23 cellular contexts compared by ENCODE assay signal in the genomic region with DNA sequence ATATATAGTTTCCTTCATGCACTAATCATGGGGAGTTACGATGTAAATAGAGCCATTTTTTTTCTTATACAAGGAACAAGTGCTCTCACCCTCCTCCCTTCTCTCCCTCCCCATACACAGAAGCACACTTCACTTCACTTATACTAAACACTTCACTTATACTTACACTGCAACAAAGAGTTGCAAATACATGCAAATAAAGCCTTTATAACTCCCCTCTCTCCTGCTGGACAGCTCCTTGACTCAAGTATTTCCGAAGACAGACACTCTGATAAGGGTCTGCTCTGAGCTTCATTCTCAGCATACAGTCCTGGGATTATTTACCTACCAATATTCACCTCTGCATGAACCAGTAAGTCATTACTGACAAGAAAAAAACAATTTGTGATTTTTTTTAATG. TPM values are rescaled to one million over a fixed set of nuclear protein-coding genes. Genes with fewer than 3 reads are reported as not detected.
A peak's percentile ranks its signal among the peaks of the same experiment; 100 is the strongest.
DNase-seq lines count a peak whose midpoint lies in the region; ATAC-seq and TF ChIP-seq lines count a peak whose summit lies in the region.
"Had no signal": no experiment of that assay in that cellular context is flagged by ENCODE, and none has a peak within 500 bp of the region (broad histone marks: within the 10 kb centered on the region; RNA-seq: fewer than 3 reads in every experiment).

No MANE protein-coding gene starts in this region.

- H3K36me3 ChIP-seq in H7 (replicated peaks; ENCODE audit: control insufficient read depth, insufficient read depth, low read length) (no peaks in the 10 kb centered on the region), mesenchymal stem cell (ENCODE audit: control insufficient read depth in 1 of 2, insufficient read depth in 2 of 2, low read depth in 1 of 2, low read length in 2 of 2) (no peaks in the 10 kb centered on the region), psoas muscle (ENCODE audit: insufficient read depth in 1 of 2, low read depth in 1 of 2) (no peaks in the 10 kb centered on the region)
- H3K36me3 ChIP-seq: spleen had no signal

- ATAC-seq in GM19023 (IDR thresholded peaks at IDR 0.05; ENCODE audit: unreplicated experiment) (no peak), psoas muscle (no peak)
- ATAC-seq: naive thymus-derived CD4-positive, alpha-beta T cell had no signal

- H3K9ac ChIP-seq in mesenchymal stem cell (ENCODE audit: low read length), result no peak overlapping the region

- DNase-seq in H7 (peak; percentile 7), NCI-H2029 (lab: John Stamatoyannopoulos, UW) (peak; percentile 16), amniotic epithelial cell (ENCODE audit: low read depth) (peak; percentile 13), mesenchymal stem cell (peak; percentile 1), NCI-H1092 treated with DMSO at 0.1 percent for 48 hours (lab: John Stamatoyannopoulos, UW) (no peak), psoas muscle (no peak)
- DNase-seq: activated CD4-positive, alpha-beta T cell treated with anti-CD3 and anti-CD28 coated beads for 48 hours; activated gamma-delta T cell treated with Interleukin-2 at 50 U/mL for 16 hours; activated T-cell treated with anti-CD3 and anti-CD28 coated beads, Interleukin-2, amount 50 U/mL, for 1 hour; C1 segment of cervical spinal cord; Caco-2; islet precursor cell; midbrain; naive thymus-derived CD4-positive, alpha-beta T cell; NCI-H2081; OCI-M1; retina; spleen; stimulated activated CD4-positive, alpha-beta T cell treated with anti-CD3 and anti-CD28 coated beads, Interleukin-4, amount 100 ng/mL, for 1 hour had no signal

- no peaks in the 10 kb centered on the region for H3K79me1 ChIP-seq in mesenchymal stem cell (replicated peaks; ENCODE audit: low read length, poor library complexity, severe bottlenecking)

- H3K27me3 ChIP-seq in H7 (ENCODE audit: control insufficient read depth, insufficient read depth, low read length), result no peaks in the 10 kb centered on the region
- H3K27me3 ChIP-seq in mesenchymal stem cell (ENCODE audit: control insufficient read depth in 1 of 2, insufficient read depth in 1 of 2, low read length in 2 of 2), result peaks cover 8 to 9% of the 10 kb centered on the region in 2 experiments
- peaks cover 0 to 2% (median 0%) of the 10 kb centered on the region in 3 donors for H3K27me3 ChIP-seq in psoas muscle (ENCODE audit: insufficient read depth in 3 of 3, low read length in 2 of 3)
- H3K27me3 ChIP-seq: spleen had no signal

- no peak for TF ChIP-seq CTCF in psoas muscle (IDR thresholded peaks at IDR 0.05)

- H2BK15ac ChIP-seq in mesenchymal stem cell (ENCODE audit: low read depth, poor library complexity, severe bottlenecking), result no peak overlapping the region

- H3K27ac ChIP-seq in mesenchymal stem cell (ENCODE audit: low read length, poor library complexity, severe bottlenecking) (no peak overlapping the region), psoas muscle (no peak overlapping the region)
- H3K27ac ChIP-seq: spleen, VCaP had no signal

- H3K9me3 ChIP-seq in mesenchymal stem cell (ENCODE audit: control insufficient read depth, low read length) (no peaks in the 10 kb centered on the region), psoas muscle (no peaks in the 10 kb centered on the region)
- H3K9me3 ChIP-seq: Caco-2, spleen had no signal

- H3K4ac ChIP-seq in mesenchymal stem cell (ENCODE audit: low read depth in 1 of 2, low read length in 2 of 2), result no peak overlapping the region

- H4K8ac ChIP-seq in mesenchymal stem cell (ENCODE audit: low read length), result no peak overlapping the region

- no peak overlapping the region for H3K14ac ChIP-seq in mesenchymal stem cell (ENCODE audit: low read length in 2 of 2)

- no peak overlapping the region for H2BK5ac ChIP-seq in mesenchymal stem cell (ENCODE audit: low read depth, low read length, poor library complexity, severe bottlenecking)

- no peak overlapping the region for H3K4me2 ChIP-seq in mesenchymal stem cell (ENCODE audit: low read length, poor library complexity, severe bottlenecking)

- no peak overlapping the region for H2AK5ac ChIP-seq in mesenchymal stem cell (ENCODE audit: low read length, severe bottlenecking)

- H2BK120ac ChIP-seq in mesenchymal stem cell (ENCODE audit: low read depth, low read length), result no peak overlapping the region

- no peak overlapping the region for H4K91ac ChIP-seq in mesenchymal stem cell (ENCODE audit: low read length)

- no peak overlapping the region for H2AFZ ChIP-seq in mesenchymal stem cell (ENCODE audit: low read depth, low read length)

- no peak overlapping the region for H3K18ac ChIP-seq in mesenchymal stem cell (ENCODE audit: low read depth in 1 of 2, low read length in 2 of 2)

- H3K4me1 ChIP-seq in mesenchymal stem cell (ENCODE audit: control insufficient read depth, insufficient read depth, low read depth, low read length), result no peaks in the 10 kb centered on the region
- H3K4me1 ChIP-seq in psoas muscle, result no peaks in the 10 kb centered on the region
- H3K4me1 ChIP-seq: Caco-2, spleen had no signal

- intact Hi-C loops in psoas muscle (cut with DNase I), result no loop called here

- no peak overlapping the region for H3K23ac ChIP-seq in mesenchymal stem cell (ENCODE audit: low read length in 2 of 2)

- H2BK12ac ChIP-seq in mesenchymal stem cell (ENCODE audit: low read length in 2 of 2), result no peak overlapping the region

- 79% methylated on average over 2 of the region's 2 CpGs for WGBS in mesenchymal stem cell
- WGBS in psoas muscle, 3 donors, result 58 to 60% (median 59%) methylated on average over 2 of the region's 2 CpGs

- no peak overlapping the region for H3K4me3 ChIP-seq in H7 (ENCODE audit: insufficient read depth, low read depth, low read length)
- no peak overlapping the region for H3K4me3 ChIP-seq in mesenchymal stem cell (ENCODE audit: insufficient read depth in 1 of 2, low read depth in 1 of 2, low read length in 2 of 2)
- H3K4me3 ChIP-seq in psoas muscle, result no peak overlapping the region
- H3K4me3 ChIP-seq: spleen had no signal

RNA-seq across cellular contexts. Expression of a gene that starts 35.6 kb away (rescaled TPM):
- total RNA-seq in H7 (2014; rRNA removed; shearing (Covaris generic)), result 0.37 and 1.5 TPM in 2 replicates
- 0.48 TPM for polyA plus RNA-seq in mesenchymal stem cell (2013, experiment 1 of 2)
- 0.45 TPM for polyA plus RNA-seq in mesenchymal stem cell (2013, experiment 2 of 2)
- total RNA-seq in psoas muscle, result 10 to 100 TPM in 3 of 4 donors, 1 to 10 TPM in 1; 7.6 to 14.5 (median 10.8) TPM
- 1 to 10 TPM; 2.7 to 6.6 (median 3.4) TPM for polyA plus RNA-seq in psoas muscle
- total RNA-seq: activated CD8-positive, alpha-beta memory T cell treated with anti-CD3 and anti-CD28 coated beads for 36 hours; Caco-2 had no signal
- polyA plus RNA-seq: fibroblast of lung; naive thymus-derived CD4-positive, alpha-beta T cell had no signal

Comparison
In these comparisons a context has a peak if more than half of its experiments do, and no peak if none do; other contexts are left out.
1. DNase-seq: peak in H7 (single experiment), NCI-H2029 (single experiment), amniotic epithelial cell (single experiment) and mesenchymal stem cell (single experiment); none in NCI-H1092 treated with DMSO at 0.1 percent for 48 hours (single experiment) and psoas muscle (0 of 2).